ENCODE assay signal across 10 cellular contexts in the genomic region with DNA sequence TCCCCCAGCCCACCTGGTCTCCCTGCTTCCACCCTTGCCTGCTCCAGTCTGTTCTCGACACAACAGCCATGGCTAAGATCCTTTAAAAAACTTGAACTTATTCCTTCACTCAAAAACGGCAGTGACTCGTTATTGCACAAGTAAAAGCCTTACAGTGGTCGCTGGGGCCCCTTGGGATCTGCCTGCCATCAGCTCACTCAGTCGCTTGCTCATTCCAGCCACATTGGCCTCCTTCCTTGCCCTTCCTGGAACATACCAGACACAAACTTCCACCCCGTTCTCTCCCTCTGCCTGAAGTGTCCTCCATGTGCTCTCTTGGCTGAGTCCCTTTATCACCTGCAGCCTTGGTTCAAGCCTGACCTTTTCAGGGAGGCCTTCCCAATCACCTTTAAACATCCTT. TPM values are rescaled to one million over a fixed set of nuclear protein-coding genes. Genes with fewer than 3 reads are reported as not detected.
DNase-seq lines count a peak whose midpoint lies in the region; ATAC-seq, FAIRE-seq and TF ChIP-seq lines count a peak whose summit lies in the region.
"Had no signal": no experiment of that assay in that cellular context is flagged by ENCODE, and none has a peak within 500 bp of the region (broad histone marks: within the 10 kb centered on the region; RNA-seq: fewer than 3 reads in every experiment).

No MANE protein-coding gene starts in this region.

- H3K9me3 Mint-ChIP-seq in activated naive CD4-positive, alpha-beta T cell treated with anti-CD3 and anti-CD28 coated beads, Interleukin-2, amount 50 U/mL, for 24 hours = no peaks in the 10 kb centered on the region

- H3K27ac ChIP-seq in AG04450 (ENCODE audit: low read depth, low read length) = no peak overlapping the region
- peak overlapping the region in 1 of 2 donors; percentile 40 for H3K27ac ChIP-seq in lung (ENCODE audit: low read depth in 1 of 2, low read length in 1 of 2)
- H3K27ac ChIP-seq in neuronal stem cell (replicated peaks; ENCODE audit: low read length) = no peak overlapping the region

- FAIRE-seq in GM12892 (lab: Jason Lieb, UNC) = peak; percentile 76

- TF ChIP-seq POLR2A in GM12892 (IDR thresholded peaks at IDR 0.05; ENCODE audit: low read depth, low read length) = no peak

- H3K4me3 ChIP-seq in AG04450 (ENCODE audit: low read depth, low read length) = 0 out of 2 replicates have a peak overlapping the region, but pooled peaks have one; percentile 7
- no peak overlapping the region for H3K4me3 ChIP-seq in lung
- no peak overlapping the region for H3K4me3 ChIP-seq in neuronal stem cell (ENCODE audit: low read length in 2 of 2)

- no peaks in the 10 kb centered on the region for H3K27me3 Mint-ChIP-seq in activated naive CD4-positive, alpha-beta T cell treated with anti-CD3 and anti-CD28 coated beads, Interleukin-2, amount 50 U/mL, for 24 hours

- ATAC-seq in lung (ENCODE audit: insufficient read depth, low FRiP score) (no peak), GM19455 (IDR thresholded peaks at IDR 0.05; ENCODE audit: unreplicated experiment) (no peak)

- no peak overlapping the region for H3K4ac ChIP-seq in neuronal stem cell (ENCODE audit: low read length)

- no peaks in the 10 kb centered on the region for H3K27me3 ChIP-seq in AG04450 (ENCODE audit: control insufficient read depth, insufficient read depth, low read length)
- H3K27me3 ChIP-seq in lung (ENCODE audit: control insufficient read depth, insufficient read depth) = no peaks in the 10 kb centered on the region
- H3K27me3 ChIP-seq in neuronal stem cell (ENCODE audit: control insufficient read depth in 3 of 3, insufficient read depth in 3 of 3, low read depth in 1 of 3, low read length in 3 of 3) = no peaks in the 10 kb centered on the region

- no peak overlapping the region for H2AFZ ChIP-seq in neuronal stem cell (ENCODE audit: low read length)

- 16 to 35% methylated on average over 6 of the region's 6 CpGs for WGBS in lung, 2 donors
- WGBS in neuronal stem cell (ENCODE audit: extremely low coverage in 2 of 2, insufficient read length in 2 of 2, insufficient replicate concordance in 1 of 2), 2 donors = no CpG with 5 or more reads among the region's 6 CpGs

- H3K23ac ChIP-seq in neuronal stem cell (ENCODE audit: low read depth, low read length, poor library complexity) = no peak overlapping the region

- H3K79me1 ChIP-seq in neuronal stem cell (ENCODE audit: low read depth, low read length) = peaks cover 6% of the 10 kb centered on the region

- no peak overlapping the region for H3K18ac ChIP-seq in neuronal stem cell (ENCODE audit: low read length)

- H3K9ac ChIP-seq in neuronal stem cell (ENCODE audit: low read depth, low read length, poor library complexity) = no peak overlapping the region

- CTCF ChIA-PET in AG04450 (lab: Charles Lee) = interaction anchor here (0.7 to 1.7 kb wide), 3 partner anchors 10 to 1172 kb away, joined by 3 to 5 read pairs (median 3); no protein-coding TSS in a partner anchor

- DNase-seq in AG04450 (ENCODE audit: low read depth, low spot score) = no peak
- DNase-seq in GM12892 (ENCODE audit: insufficient read length) = no peak
- peak; percentile 38 for DNase-seq in lung (ENCODE audit: low spot score)
- no peak for DNase-seq in OCI-M2 (lab: John Stamatoyannopoulos, UW; ENCODE audit: unreplicated experiment)
- no peak for DNase-seq in neuronal stem cell (ENCODE audit: low spot score)
- DNase-seq in epidermal melanocyte (ENCODE audit: insufficient read length, low spot score) = no peak
- DNase-seq: DMS153, KBM-7 had no signal

- H2BK12ac ChIP-seq in neuronal stem cell (ENCODE audit: low read length) = no peak overlapping the region

- peaks cover 71% of the 10 kb centered on the region for H3K4me1 Mint-ChIP-seq in activated naive CD4-positive, alpha-beta T cell treated with anti-CD3 and anti-CD28 coated beads, Interleukin-2, amount 50 U/mL, for 24 hours

- H2BK15ac ChIP-seq in neuronal stem cell (ENCODE audit: low read length) = no peak overlapping the region

- H2AK5ac ChIP-seq in neuronal stem cell (ENCODE audit: low read depth, low read length) = no peak overlapping the region

- H3K36me3 ChIP-seq in lung (ENCODE audit: control insufficient read depth in 2 of 2, insufficient read depth in 2 of 2, low read length in 2 of 2) (no peaks in the 10 kb centered on the region), neuronal stem cell (replicated peaks in 1 of 2; ENCODE audit: control insufficient read depth in 2 of 2, insufficient read depth in 2 of 2, low read length in 2 of 2) (peaks cover 0 to 8% of the 10 kb centered on the region in 2 donors)

- no peak for TF ChIP-seq CTCF in AG04450 (IDR thresholded peaks at IDR 0.05; ENCODE audit: low read depth, low read length)
- TF ChIP-seq CTCF in lung (IDR thresholded peaks at IDR 0.05; ENCODE audit: control extremely low read depth, extremely low read depth) = no peak

- H4K91ac ChIP-seq in neuronal stem cell (ENCODE audit: low read depth, low read length, poor library complexity) = no peak overlapping the region

- H3K27ac Mint-ChIP-seq in activated naive CD4-positive, alpha-beta T cell treated with anti-CD3 and anti-CD28 coated beads, Interleukin-2, amount 50 U/mL, for 24 hours = peak overlapping the region; percentile 36

- no peak overlapping the region for H4K8ac ChIP-seq in neuronal stem cell (ENCODE audit: low read depth, low read length)

- H3K14ac ChIP-seq in neuronal stem cell (ENCODE audit: low read length) = no peak overlapping the region

- H3K4me2 ChIP-seq in neuronal stem cell (ENCODE audit: insufficient read depth, low read length, poor library complexity, severe bottlenecking) = no peak overlapping the region

- peak overlapping the region; percentile 67 for H3K4me3 Mint-ChIP-seq in activated naive CD4-positive, alpha-beta T cell treated with anti-CD3 and anti-CD28 coated beads, Interleukin-2, amount 50 U/mL, for 24 hours

- H3K9me3 ChIP-seq in AG04450 (ENCODE audit: control insufficient read depth, insufficient read depth, low read length) = no peaks in the 10 kb centered on the region
- no peaks in the 10 kb centered on the region for H3K9me3 ChIP-seq in lung (ENCODE audit: control insufficient read depth in 2 of 2, insufficient read depth in 1 of 2, low read length in 1 of 2)
- no peaks in the 10 kb centered on the region for H3K9me3 ChIP-seq in neuronal stem cell (replicated peaks in 1 of 2; ENCODE audit: control insufficient read depth in 2 of 2, insufficient read depth in 1 of 2, low read depth in 1 of 2, low read length in 2 of 2)

- no peak overlapping the region for H2BK5ac ChIP-seq in neuronal stem cell (ENCODE audit: low read length)

- H2BK120ac ChIP-seq in neuronal stem cell (ENCODE audit: low read depth, low read length) = no peak overlapping the region

- H3K36me3 Mint-ChIP-seq in activated naive CD4-positive, alpha-beta T cell treated with anti-CD3 and anti-CD28 coated beads, Interleukin-2, amount 50 U/mL, for 24 hours = peaks cover 4% of the 10 kb centered on the region

- POLR2A ChIA-PET in AG04450 (lab: Yijun Ruan, JAX) = interaction anchor here (0.6 kb wide), 1 partner anchor 218 kb away, joined by 5 read pairs; no protein-coding TSS in a partner anchor

- H3K4me1 ChIP-seq in lung (ENCODE audit: control insufficient read depth in 2 of 2, insufficient read depth in 2 of 2, low read length in 2 of 2) (peaks cover 12 to 27% of the 10 kb centered on the region in 2 donors), neuronal stem cell (ENCODE audit: control insufficient read depth in 2 of 2, insufficient read depth in 1 of 2, low read depth in 1 of 2, low read length in 2 of 2) (peaks cover 4 to 7% of the 10 kb centered on the region in 2 donors)

RNA-seq across cellular contexts. Expression of a gene that starts 4.7 kb away (rescaled TPM):
- polyA plus RNA-seq in AG04450 (2011; rRNA removed) (90.2 and 97.3 TPM in 2 replicates), lung (10 to 100 TPM; 26.6 to 34.3 TPM)
- polyA minus RNA-seq in AG04450 (2011; rRNA and poly(A)+ RNA removed) = 91.1 and 94.3 TPM in 2 replicates
- 19.3 TPM for polyA plus RNA-seq in GM12892 (2012; ENCODE audit: missing spikeins)
- 10 to 100 TPM; 43.4 to 63.0 TPM for total RNA-seq in lung
- polyA plus RNA-seq in neuronal stem cell (2013, experiment 1 of 2) = 44.5 TPM
- 46.5 TPM for polyA plus RNA-seq in neuronal stem cell (2013, experiment 2 of 2)
